Comparison of ENCODE assay signal across 9 cellular contexts in the genomic region with DNA sequence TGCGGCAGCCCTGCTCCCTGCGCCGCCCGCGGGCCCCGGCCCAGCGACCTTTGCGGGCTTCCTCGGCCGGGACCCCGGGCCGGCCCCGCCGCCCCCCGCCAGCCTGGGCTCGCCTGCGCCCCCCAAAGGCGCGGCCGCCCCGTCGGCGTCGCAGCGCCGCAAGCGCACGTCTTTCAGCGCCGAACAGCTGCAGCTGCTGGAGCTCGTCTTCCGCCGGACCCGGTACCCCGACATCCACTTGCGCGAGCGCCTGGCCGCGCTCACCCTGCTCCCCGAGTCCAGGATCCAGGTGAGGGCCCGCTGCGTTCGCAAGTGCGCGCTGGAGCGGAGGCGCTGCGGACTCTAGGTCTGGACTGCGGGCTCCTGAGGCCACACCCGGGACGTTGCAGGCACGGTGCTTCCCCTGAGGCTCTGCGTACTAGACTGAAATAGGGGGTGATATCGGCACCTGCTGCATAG. TPM values are rescaled to one million over a fixed set of nuclear protein-coding genes. Genes with fewer than 3 reads are reported as not detected.
A peak's percentile ranks its signal among the peaks of the same experiment; 100 is the strongest.
DNase-seq lines count a peak whose midpoint lies in the region; ATAC-seq, FAIRE-seq and TF ChIP-seq lines count a peak whose summit lies in the region.
"Had no signal": no experiment of that assay in that cellular context is flagged by ENCODE, and none has a peak within 500 bp of the region (broad histone marks: within the 10 kb centered on the region; RNA-seq: fewer than 3 reads in every experiment).

No MANE protein-coding gene starts in this region.

- DNase-seq in AG10803 (ENCODE audit: low read depth): no peak
- peak; percentile 30 for DNase-seq in RPMI8226
- DNase-seq in H1 (ENCODE audit: low read depth in 1 of 2, low spot score in 2 of 2): peak in 1 of 2 experiments; percentile 82
- no peak for DNase-seq in OCI-M1 (lab: John Stamatoyannopoulos, UW)
- DNase-seq in CD1c-positive myeloid dendritic cell (ENCODE audit: extremely low spot score): no peak

- no peak overlapping the region for H2BK20ac ChIP-seq in H1 (ENCODE audit: low read length)

- H4K8ac ChIP-seq in H1 (ENCODE audit: extremely low read depth, insufficient read depth, low read length): no peak overlapping the region; the same call in 1 of the 2 replicates

- no peak for TF ChIP-seq POLR2A in GM18505 (IDR thresholded peaks at IDR 0.05; ENCODE audit: borderline replicate concordance, extremely low read depth, insufficient read depth, insufficient read length)
- no peak for TF ChIP-seq POLR2A in H1 (IDR thresholded peaks at IDR 0.05; ENCODE audit: control extremely low read depth in 1 of 2, low read depth in 2 of 2, low read length in 2 of 2)

- H2BK120ac ChIP-seq in H1 (replicated peaks; ENCODE audit: low read depth, low read length): no peak overlapping the region

- TF ChIP-seq EP300 in H1 (IDR thresholded peaks at IDR 0.05; ENCODE audit: borderline replicate concordance in 1 of 2, low read depth in 2 of 2, low read length in 2 of 2): no peak

- no peaks in the 10 kb centered on the region for H4K20me1 ChIP-seq in H1 (replicated peaks in 1 of 2; ENCODE audit: control insufficient read depth in 1 of 2, insufficient read depth in 2 of 2, low read length in 2 of 2)

- WGBS in H1 (ENCODE audit: extremely low coverage in 1 of 2, insufficient coverage in 1 of 2, insufficient read length in 1 of 2, insufficient replicate concordance in 2 of 2, low coverage in 1 of 2, low lambda C conversion rate in 2 of 2, missing lambda C conversion rate in 1 of 2), 2 experiments: 4% methylated on average over 39 of the region's 55 CpGs; no CpG with 5 or more reads in 1 of the 2 experiments

- H3K14ac ChIP-seq in H1 (ENCODE audit: insufficient read length): no peak overlapping the region

- H2BK15ac ChIP-seq in H1 (ENCODE audit: low read length): no peak overlapping the region

- H3K9me3 ChIP-seq in H1 (ENCODE audit: insufficient read depth in 2 of 2, low read depth in 1 of 2, low read length in 1 of 2): no peaks in the 10 kb centered on the region
- H3K9me3 ChIP-seq in neuron (ENCODE audit: low read length): no peaks in the 10 kb centered on the region

- peak in 1 of 2 experiments; percentile 0; a peak in 1 of 4 replicates for TF ChIP-seq RAD21 in H1 (IDR thresholded peaks at IDR 0.05 in 1 of 2, conservative IDR thresholded peaks at IDR 0.05 in 1 of 2; ENCODE audit: low read depth in 2 of 2, low read length in 2 of 2)

- H4K91ac ChIP-seq in H1 (replicated peaks; ENCODE audit: insufficient read length, low read length): no peak overlapping the region

- H3K4me3 ChIP-seq in AG10803 (ENCODE audit: low read length) (peak overlapping the region; percentile 50), H1 (ENCODE audit: extremely low read depth in 1 of 4, insufficient read depth in 2 of 4, low read depth in 3 of 4, low read length in 4 of 4) (peak overlapping the region; percentile 34 to 69 (median 60)), neuron (ENCODE audit: low read length) (peak overlapping the region; percentile 50)

- H2AK5ac ChIP-seq in H1 (ENCODE audit: low read depth, low read length): no peak overlapping the region

- no peak overlapping the region for H2BK12ac ChIP-seq in H1 (ENCODE audit: low read depth, low read length)

- H2BK5ac ChIP-seq in H1 (ENCODE audit: low read depth, low read length): no peak overlapping the region

- H3K27ac ChIP-seq in H1 (ENCODE audit: low read depth, low read length): no peak overlapping the region

- peaks cover 0 to 7% (median 0%) of the 10 kb centered on the region in 4 experiments; a peak in 3 of 7 replicates for H3K4me1 ChIP-seq in H1 (replicated peaks in 1 of 4; ENCODE audit: control insufficient read depth in 3 of 4, insufficient read depth in 4 of 4, low read length in 3 of 4)
- no peaks in the 10 kb centered on the region for H3K4me1 ChIP-seq in neuron (ENCODE audit: insufficient read depth, low read length)

- peak overlapping the region; percentile 55 to 80 for H3K4me2 ChIP-seq in H1 (ENCODE audit: insufficient read depth in 1 of 2, low read depth in 2 of 2, low read length in 2 of 2)

- H3K79me1 ChIP-seq in H1 (ENCODE audit: low read depth, low read length): no peaks in the 10 kb centered on the region

- no peak overlapping the region for H3K4ac ChIP-seq in H1 (replicated peaks; ENCODE audit: insufficient read length, low read depth, low read length)

- H3K23ac ChIP-seq in H1 (ENCODE audit: insufficient read length): no peak overlapping the region

- H3K36me3 ChIP-seq in H1 (ENCODE audit: control insufficient read depth in 2 of 4, insufficient read depth in 4 of 4, low read length in 3 of 4) (peaks cover 0 to 1% (median 0%) of the 10 kb centered on the region in 4 experiments; a peak in 1 of 8 replicates), neuron (ENCODE audit: insufficient read depth, low read length) (no peaks in the 10 kb centered on the region)

- POLR2A ChIA-PET in H1 (lab: Charles Lee; ENCODE audit: partially characterized antibody): interaction anchor here (0.8 to 1.5 kb wide), 4 partner anchors 13 to 90 kb away, joined by 3 to 5 read pairs (median 4); no protein-coding TSS in a partner anchor

- peaks cover 0 to 23% (median 18%) of the 10 kb centered on the region in 4 experiments; a peak in 6 of 7 replicates for H3K27me3 ChIP-seq in H1 (replicated peaks in 1 of 4; ENCODE audit: control insufficient read depth in 3 of 4, extremely low read depth in 1 of 4, insufficient read depth in 3 of 4, low read length in 3 of 4)
- H3K27me3 ChIP-seq in neuron (ENCODE audit: insufficient read depth, low read length): peaks cover 31% of the 10 kb centered on the region

- no peak overlapping the region; the same call in 1 of the 2 replicates for H3K18ac ChIP-seq in H1 (ENCODE audit: extremely low read depth, low read length)

- H3K23me2 ChIP-seq in H1 (ENCODE audit: low read depth, low read length): peaks cover 6% of the 10 kb centered on the region; the same call in 1 of the 2 replicates

- TF ChIP-seq CTCF in AG10803 (conservative IDR thresholded peaks at IDR 0.05; ENCODE audit: low read length) (no peak), H1 (IDR thresholded peaks at IDR 0.05; ENCODE audit: control extremely low read depth in 1 of 3, insufficient read depth in 1 of 3, low read depth in 1 of 3, low read length in 3 of 3) (peak; percentile 23 to 41 (median 34); a peak in 3 of 4 replicates)

- CTCF ChIA-PET in H1 (lab: Charles Lee; ENCODE audit: partially characterized antibody): interaction anchor here (1.0 to 10.5 kb wide), 6 partner anchors 12 to 98 kb away, joined by 3 to 103 read pairs (median 7); no protein-coding TSS in a partner anchor

- H2AFZ ChIP-seq in H1 (ENCODE audit: low read length): peak overlapping the region; percentile 16; the same call in 1 of the 2 replicates
- H2AFZ ChIP-seq in neuron (ENCODE audit: low read depth, low read length): peak overlapping the region; percentile 39

- no peak for FAIRE-seq in H1 (lab: Jason Lieb, UNC)

- ATAC-seq in GM18505 (IDR thresholded peaks at IDR 0.05; ENCODE audit: unreplicated experiment) (peak; percentile 66), HG02885 (IDR thresholded peaks at IDR 0.05; ENCODE audit: poor library complexity, unreplicated experiment) (peak; percentile 70)

- H3K9ac ChIP-seq in H1 (replicated peaks in 1 of 4; ENCODE audit: extremely low read depth in 1 of 4, low read depth in 3 of 4, low read length in 3 of 4): peak overlapping the region in 3 of 4 experiments; percentile 34 to 69 (median 58); a peak in 3 of 7 replicates

- H4K5ac ChIP-seq in H1 (ENCODE audit: insufficient read length, low read depth, low read length): no peak overlapping the region

- no peak overlapping the region for H3K56ac ChIP-seq in H1 (replicated peaks; ENCODE audit: insufficient read length, low read depth, low read length)

- no peaks in the 10 kb centered on the region for H3K79me2 ChIP-seq in H1 (ENCODE audit: control insufficient read depth in 1 of 2, insufficient read depth in 2 of 2, low read length in 2 of 2)

TF ChIP-seq in H1, 55 proteins besides CTCF, POLR2A, EP300 and RAD21 (continues in another document):
- no peak for TF ChIP-seq POU5F1 (IDR thresholded peaks at IDR 0.05; ENCODE audit: low read depth, low read length)
- TF ChIP-seq, protein P1, sequence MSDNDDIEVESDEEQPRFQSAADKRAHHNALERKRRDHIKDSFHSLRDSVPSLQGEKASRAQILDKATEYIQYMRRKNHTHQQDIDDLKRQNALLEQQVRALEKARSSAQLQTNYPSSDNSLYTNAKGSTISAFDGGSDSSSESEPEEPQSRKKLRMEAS (IDR thresholded peaks at IDR 0.05): peak; percentile 47
- peak; percentile 34; the same call in 1 of the 2 replicates for TF ChIP-seq TAF1 (IDR thresholded peaks at IDR 0.05; ENCODE audit: low read depth, low read length)
- TF ChIP-seq NANOG (IDR thresholded peaks at IDR 0.05; ENCODE audit: insufficient read depth, low read depth, low read length, poor library complexity, severe bottlenecking): no peak
- no peak for TF ChIP-seq BCL11A (IDR thresholded peaks at IDR 0.05; ENCODE audit: low read depth in 2 of 2, low read length in 2 of 2)
- TF ChIP-seq RBBP5 (IDR thresholded peaks at IDR 0.05; ENCODE audit: borderline replicate concordance, low read depth, low read length): peak; percentile 75; the same call in 1 of the 2 replicates
- TF ChIP-seq TBP (IDR thresholded peaks at IDR 0.05; ENCODE audit: low read depth, low read length): peak; percentile 17; the same call in 1 of the 2 replicates
- peak; percentile 53 for TF ChIP-seq EZH2 (IDR thresholded peaks at IDR 0.05; ENCODE audit: low read depth, low read length, severe bottlenecking)
- 0 out of 2 replicates have a peak, but pooled peaks have one; percentile 14 for TF ChIP-seq PHF8 (conservative IDR thresholded peaks at IDR 0.05; ENCODE audit: low read depth, low read length)
- TF ChIP-seq GTF2F1 (IDR thresholded peaks at IDR 0.05; ENCODE audit: borderline replicate concordance, low read depth, low read length): no peak

RNA-seq across cellular contexts. Expression of a gene that starts 0.4 kb away (rescaled TPM):
- 1.5 and 2.7 TPM in 2 replicates for total RNA-seq in H1 (2021; fragmentation: NEBNext Ultra II Directional; extraction: Animal tissue kit (Norgen Biotek cat#: 25700))
- polyA plus RNA-seq in H1 (2011; rRNA removed): 1.1 and 1.8 TPM in 2 replicates
- 0.92 TPM for polyA plus RNA-seq in H1 (2011; cell fraction: cytosol; rRNA removed)
- polyA plus RNA-seq in H1 (2011; cell fraction: nucleus; rRNA removed): 0.51 TPM
- 0.74 to 2.0 TPM (median 1.5 TPM) in 4 replicates for polyA plus RNA-seq in H1 (2012, experiment 1 of 2)
- polyA plus RNA-seq in H1 (2012, experiment 2 of 2): 2.5 TPM
- polyA plus RNA-seq in H1 (2013, experiment 1 of 2): 1.9 TPM
- polyA plus RNA-seq in H1 (2013, experiment 2 of 2): 1.7 TPM
- 0.59 and 0.73 TPM in 2 replicates for polyA minus RNA-seq in H1 (2011; rRNA and poly(A)+ RNA removed)
- not detected for polyA minus RNA-seq in H1 (2011; cell fraction: cytosol; rRNA and poly(A)+ RNA removed)
- 0.40 TPM for polyA minus RNA-seq in H1 (2011; cell fraction: nucleus; rRNA and poly(A)+ RNA removed)
- total RNA-seq: M059J had no signal

RNA-seq across cellular contexts. Expression of a gene that starts 37.3 kb away (rescaled TPM):
- total RNA-seq in H1 (2021; fragmentation: NEBNext Ultra II Directional; extraction: Animal tissue kit (Norgen Biotek cat#: 25700)): 28.2 and 29.4 TPM in 2 replicates
- 4.1 and 8.4 TPM in 2 replicates for polyA plus RNA-seq in H1 (2011; rRNA removed)
- polyA plus RNA-seq in H1 (2011; cell fraction: cytosol; rRNA removed): 13.3 TPM
- 3.3 TPM for polyA plus RNA-seq in H1 (2011; cell fraction: nucleus; rRNA removed)
- 13.0 to 20.7 TPM (median 14.7 TPM) in 4 replicates for polyA plus RNA-seq in H1 (2012, experiment 1 of 2)
- polyA plus RNA-seq in H1 (2012, experiment 2 of 2): 8.4 TPM
- polyA plus RNA-seq in H1 (2013, experiment 1 of 2): 14.7 TPM
- 14.5 TPM for polyA plus RNA-seq in H1 (2013, experiment 2 of 2)
- 14.5 and 17.4 TPM in 2 replicates for polyA minus RNA-seq in H1 (2011; rRNA and poly(A)+ RNA removed)
- polyA minus RNA-seq in H1 (2011; cell fraction: cytosol; rRNA and poly(A)+ RNA removed): 22.2 TPM
- polyA minus RNA-seq in H1 (2011; cell fraction: nucleus; rRNA and poly(A)+ RNA removed): 9.6 TPM
